Comparison of ENCODE assay signal across 7 cellular contexts in genomic region chr4:168451744-168452394, GRCh38. TPM values are rescaled to one million over a fixed set of nuclear protein-coding genes. Genes with fewer than 3 reads are reported as not detected.
DNase-seq lines count a peak whose midpoint lies in the region; ATAC-seq and TF ChIP-seq lines count a peak whose summit lies in the region.

No MANE protein-coding gene starts in this region.

- H3K4me3 Mint-ChIP-seq in activated CD8-positive, alpha-beta T cell treated with anti-CD3 and anti-CD28 coated beads for 36 hours, result no peak overlapping the region
- peak overlapping the region; percentile 33 for H3K4me3 Mint-ChIP-seq in natural killer cell treated with Interleukin-12 subunit alpha and Interleukin-12 subunit beta and Interleukin-15 and Interleukin-18, amount 100 ng/mL, for 72 hours

- CTCF ChIA-PET in activated CD8-positive, alpha-beta T cell treated with anti-CD3 and anti-CD28 coated beads for 36 hours (lab: Charles Lee), result interaction anchor here (0.7 to 1.6 kb wide), 2 partner anchors 62 to 135 kb away, joined by 3 to 4 read pairs; no protein-coding TSS in a partner anchor

- H3K27me3 ChIP-seq in thyroid gland, result no peaks in the 10 kb centered on the region

- POLR2A ChIA-PET in activated CD8-positive, alpha-beta T cell treated with anti-CD3 and anti-CD28 coated beads for 36 hours (lab: Charles Lee), result interaction anchor here (1.2 kb wide), 1 partner anchor 29 kb away, joined by 3 read pairs; no protein-coding TSS in a partner anchor

- ATAC-seq in GM21360 (IDR thresholded peaks at IDR 0.05; ENCODE audit: unreplicated experiment) (peak; percentile 66), HG03342 (IDR thresholded peaks at IDR 0.05; ENCODE audit: unreplicated experiment) (peak; percentile 93)
- peak; percentile 93 for ATAC-seq in activated CD8-positive, alpha-beta T cell treated with anti-CD3 and anti-CD28 coated beads for 36 hours
- ATAC-seq in natural killer cell treated with Interleukin-12 subunit alpha and Interleukin-12 subunit beta and Interleukin-15 and Interleukin-18, amount 100 ng/mL, for 72 hours, result peak; percentile 79 to 89

- peaks cover 32% of the 10 kb centered on the region for H3K36me3 Mint-ChIP-seq in activated CD8-positive, alpha-beta T cell treated with anti-CD3 and anti-CD28 coated beads for 36 hours (ENCODE audit: low read depth)
- H3K36me3 Mint-ChIP-seq in natural killer cell treated with Interleukin-12 subunit alpha and Interleukin-12 subunit beta and Interleukin-15 and Interleukin-18, amount 100 ng/mL, for 72 hours, result peaks cover 24% of the 10 kb centered on the region

- H3K27ac ChIP-seq in thyroid gland, result no peak overlapping the region

- no peaks in the 10 kb centered on the region for H3K36me3 ChIP-seq in thyroid gland

- H3K27me3 Mint-ChIP-seq in activated CD8-positive, alpha-beta T cell treated with anti-CD3 and anti-CD28 coated beads for 36 hours, result no peaks in the 10 kb centered on the region
- no peaks in the 10 kb centered on the region for H3K27me3 Mint-ChIP-seq in natural killer cell treated with Interleukin-12 subunit alpha and Interleukin-12 subunit beta and Interleukin-15 and Interleukin-18, amount 100 ng/mL, for 72 hours

- no peaks in the 10 kb centered on the region for H3K9me3 ChIP-seq in thyroid gland

- no peak for TF ChIP-seq POLR2A in thyroid gland (IDR thresholded peaks at IDR 0.05)

- peaks cover 3% of the 10 kb centered on the region for H3K9me3 Mint-ChIP-seq in activated CD8-positive, alpha-beta T cell treated with anti-CD3 and anti-CD28 coated beads for 36 hours
- H3K9me3 Mint-ChIP-seq in natural killer cell treated with Interleukin-12 subunit alpha and Interleukin-12 subunit beta and Interleukin-15 and Interleukin-18, amount 100 ng/mL, for 72 hours, result peaks cover 3% of the 10 kb centered on the region

- DNase-seq in activated CD8-positive, alpha-beta T cell treated with anti-CD3 and anti-CD28 coated beads for 36 hours, result no peak
- DNase-seq in natural killer cell treated with Interleukin-12 subunit alpha and Interleukin-12 subunit beta and Interleukin-15 and Interleukin-18, amount 100 ng/mL, for 72 hours (ENCODE audit: low spot score), result no peak
- DNase-seq in RPMI8226, result no peak
- DNase-seq in cerebellum (ENCODE audit: low spot score), result no peak
- DNase-seq in thyroid gland, result no peak

- 75 to 88% methylated on average over 1 of the region's 1 CpG for WGBS in thyroid gland, 2 donors

- intact Hi-C loops in activated CD8-positive, alpha-beta T cell treated with anti-CD3 and anti-CD28 coated beads for 36 hours (cut with micrococcal nuclease), result no loop called here
- intact Hi-C loops in thyroid gland (cut with DNase I), result no loop called here

- TF ChIP-seq CTCF in activated CD8-positive, alpha-beta T cell treated with anti-CD3 and anti-CD28 coated beads for 36 hours (IDR thresholded peaks at IDR 0.05), result no peak
- TF ChIP-seq CTCF in thyroid gland (IDR thresholded peaks at IDR 0.05), result no peak

- peak overlapping the region; percentile 75 for H3K27ac Mint-ChIP-seq in activated CD8-positive, alpha-beta T cell treated with anti-CD3 and anti-CD28 coated beads for 36 hours
- H3K27ac Mint-ChIP-seq in natural killer cell treated with Interleukin-12 subunit alpha and Interleukin-12 subunit beta and Interleukin-15 and Interleukin-18, amount 100 ng/mL, for 72 hours, result peak overlapping the region; percentile 74 to 78

- no peak overlapping the region for H3K4me3 ChIP-seq in thyroid gland (replicated peaks in 1 of 3)

- H3K4me1 ChIP-seq in thyroid gland, result no peaks in the 10 kb centered on the region

- peaks cover 32% of the 10 kb centered on the region for H3K4me1 Mint-ChIP-seq in activated CD8-positive, alpha-beta T cell treated with anti-CD3 and anti-CD28 coated beads for 36 hours (ENCODE audit: low read depth)
- peaks cover 24 to 25% of the 10 kb centered on the region in 2 donors for H3K4me1 Mint-ChIP-seq in natural killer cell treated with Interleukin-12 subunit alpha and Interleukin-12 subunit beta and Interleukin-15 and Interleukin-18, amount 100 ng/mL, for 72 hours (ENCODE audit: low read depth in 2 of 2)

RNA-seq across cellular contexts. Expression of gene DDX60L, which starts 28.4 kb away (rescaled TPM):
- 1 to 10 TPM; 7.4 to 7.5 TPM for total RNA-seq in activated CD8-positive, alpha-beta T cell treated with anti-CD3 and anti-CD28 coated beads for 36 hours
- 10 to 100 TPM; 15.7 to 17.6 TPM for total RNA-seq in natural killer cell treated with Interleukin-12 subunit alpha and Interleukin-12 subunit beta and Interleukin-15 and Interleukin-18, amount 100 ng/mL, for 72 hours
- 7.3 TPM for total RNA-seq in cerebellum
- total RNA-seq in thyroid gland, result 10 to 100 TPM; 16.4 to 33.9 (median 27.2) TPM

RNA-seq across cellular contexts. Expression of gene PALLD, which starts 45.0 kb away (rescaled TPM):
- total RNA-seq in activated CD8-positive, alpha-beta T cell treated with anti-CD3 and anti-CD28 coated beads for 36 hours, result under 1 TPM; 0.41 to 0.60 TPM
- 10 to 100 TPM in 1 of 2 donors, under 1 TPM in 1; 0.52 to 11.0 TPM for total RNA-seq in natural killer cell treated with Interleukin-12 subunit alpha and Interleukin-12 subunit beta and Interleukin-15 and Interleukin-18, amount 100 ng/mL, for 72 hours
- total RNA-seq in cerebellum (37.3 TPM), thyroid gland (100 to 1,000 TPM; 152 to 311 (median 226) TPM)
